ENCODE assay signal across 8 cellular contexts in genomic region chr4:41257257-41257900, GRCh38. TPM values are rescaled to one million over a fixed set of nuclear protein-coding genes. Genes with fewer than 3 reads are reported as not detected.
DNase-seq lines count a peak whose midpoint lies in the region; ATAC-seq and TF ChIP-seq lines count a peak whose summit lies in the region.

No MANE protein-coding gene starts in this region.

- no peak for TF ChIP-seq CTCF in GM13976 (IDR thresholded peaks at IDR 0.05; ENCODE audit: borderline replicate concordance, control extremely low read depth, extremely low read depth, insufficient read depth, missing control alignments)
- no peak for TF ChIP-seq CTCF in cardiac muscle cell (IDR thresholded peaks at IDR 0.05; ENCODE audit: low read depth, low read length)
- no peak for TF ChIP-seq CTCF in parathyroid adenoma (IDR thresholded peaks at IDR 0.05)

- H3K4me1 Mint-ChIP-seq in activated naive CD8-positive, alpha-beta T cell treated with anti-CD3 and anti-CD28 coated beads for 36 hours, result peaks cover 8% of the 10 kb centered on the region

- H3K27ac Mint-ChIP-seq in activated naive CD8-positive, alpha-beta T cell treated with anti-CD3 and anti-CD28 coated beads for 36 hours, result no peak overlapping the region

- ATAC-seq in HG02588 (IDR thresholded peaks at IDR 0.05; ENCODE audit: unreplicated experiment) (peak; percentile 62), GM21717 (IDR thresholded peaks at IDR 0.05; ENCODE audit: unreplicated experiment) (no peak)

- DNase-seq in GM13976 (ENCODE audit: low spot score) (peak; percentile 49), NCI-H2171 (lab: John Stamatoyannopoulos, UW) (peak; percentile 63), cardiac muscle cell (ENCODE audit: low read depth in 1 of 2, low spot score in 1 of 2) (peak; percentile 47 to 59)
- DNase-seq in activated naive CD8-positive, alpha-beta T cell treated with anti-CD3 and anti-CD28 coated beads for 36 hours, result peak; percentile 51
- no peak for DNase-seq in central memory CD4-positive, alpha-beta T cell

- no peak overlapping the region for H3K9ac ChIP-seq in parathyroid adenoma

- H3K79me2 ChIP-seq in parathyroid adenoma, result no peaks in the 10 kb centered on the region

- peak overlapping the region; percentile 48 for H2AFZ ChIP-seq in parathyroid adenoma

- H3K27ac ChIP-seq in cardiac muscle cell (no peak overlapping the region), parathyroid adenoma (no peak overlapping the region)

- no peaks in the 10 kb centered on the region for H3K4me1 ChIP-seq in cardiac muscle cell (ENCODE audit: low read depth)
- no peaks in the 10 kb centered on the region for H3K4me1 ChIP-seq in parathyroid adenoma

- H3K27me3 ChIP-seq in cardiac muscle cell, result peaks cover 33% of the 10 kb centered on the region
- H3K27me3 ChIP-seq in parathyroid adenoma (ENCODE audit: control insufficient read depth, insufficient read depth, low read length), result no peaks in the 10 kb centered on the region

- in situ Hi-C loops in GM13976 (cut with MboI; ENCODE audit: low sequenced_read_pairs, unreplicated experiment), result no loop called here

- H3K9me3 Mint-ChIP-seq in activated naive CD8-positive, alpha-beta T cell treated with anti-CD3 and anti-CD28 coated beads for 36 hours, result no peaks in the 10 kb centered on the region

- peaks cover 61% of the 10 kb centered on the region for H3K27me3 Mint-ChIP-seq in activated naive CD8-positive, alpha-beta T cell treated with anti-CD3 and anti-CD28 coated beads for 36 hours

- H3K4me2 ChIP-seq in parathyroid adenoma (ENCODE audit: low read length), result peak overlapping the region; percentile 46

- no peaks in the 10 kb centered on the region for H3K36me3 ChIP-seq in cardiac muscle cell
- H3K36me3 ChIP-seq in parathyroid adenoma (ENCODE audit: control insufficient read depth, insufficient read depth, low read length), result no peaks in the 10 kb centered on the region

- H3K36me3 Mint-ChIP-seq in activated naive CD8-positive, alpha-beta T cell treated with anti-CD3 and anti-CD28 coated beads for 36 hours, result no peaks in the 10 kb centered on the region

- H3K4me3 ChIP-seq in cardiac muscle cell (peak overlapping the region; percentile 48), parathyroid adenoma (ENCODE audit: low read depth, low read length) (peak overlapping the region; percentile 47)

- H3K9me3 ChIP-seq in cardiac muscle cell (ENCODE audit: low read depth), result no peaks in the 10 kb centered on the region
- no peaks in the 10 kb centered on the region for H3K9me3 ChIP-seq in parathyroid adenoma (ENCODE audit: control insufficient read depth, low read length)

- peak overlapping the region; percentile 67 for H3K4me3 Mint-ChIP-seq in activated naive CD8-positive, alpha-beta T cell treated with anti-CD3 and anti-CD28 coated beads for 36 hours

RNA-seq across cellular contexts. Expression of gene UCHL1, which starts 0.7 kb away (rescaled TPM):
- total RNA-seq in activated naive CD8-positive, alpha-beta T cell treated with anti-CD3 and anti-CD28 coated beads for 36 hours, result 1 to 10 TPM; 6.2 to 7.5 TPM
- total RNA-seq in cardiac muscle cell, result 36.3 and 71.8 TPM in 2 replicates
- 33.3 and 60.3 TPM in 2 replicates for polyA plus RNA-seq in cardiac muscle cell

RNA-seq across cellular contexts. Expression of gene APBB2, which starts 43.0 kb away (rescaled TPM):
- total RNA-seq in activated naive CD8-positive, alpha-beta T cell treated with anti-CD3 and anti-CD28 coated beads for 36 hours, result 1 to 10 TPM; 3.1 to 5.5 TPM
- total RNA-seq in cardiac muscle cell, result 11.4 and 14.9 TPM in 2 replicates
- 4.6 and 9.9 TPM in 2 replicates for polyA plus RNA-seq in cardiac muscle cell
